ENCODE assay signal across 14 cellular contexts in the genomic region with DNA sequence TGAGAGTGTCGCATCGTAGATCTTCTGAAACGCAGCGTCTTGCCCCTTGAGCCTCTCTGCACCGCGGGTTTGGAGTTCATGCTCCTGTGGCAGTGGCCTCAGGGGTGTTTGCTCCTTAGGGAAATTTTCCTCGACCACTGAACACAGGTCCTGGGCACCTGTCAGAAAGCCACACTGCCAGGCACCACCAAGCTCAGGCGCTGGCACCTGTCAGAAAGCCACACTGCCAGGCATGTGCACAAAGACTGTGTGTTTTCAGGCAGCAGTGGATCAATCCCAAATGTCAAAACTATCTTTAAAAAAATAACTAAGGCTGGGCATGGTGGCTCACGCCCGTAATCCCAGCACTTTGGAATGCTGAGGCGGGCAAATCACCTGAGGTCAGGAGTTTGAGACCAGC.
A peak's percentile ranks its signal among the peaks of the same experiment; 100 is the strongest.
DNase-seq lines count a peak whose midpoint lies in the region; TF ChIP-seq lines count a peak whose summit lies in the region.
"Had no signal": no experiment of that assay in that cellular context is flagged by ENCODE, and none has a peak within 500 bp of the region (broad histone marks: within the 10 kb centered on the region; RNA-seq: fewer than 3 reads in every experiment).

No MANE protein-coding gene starts in this region.

- peak overlapping the region in 9 of 11 experiments; percentile 12 to 66 (median 50); a peak in 18 of 22 replicates for H3K4me2 ChIP-seq in BLaER1 treated with 17β-estradiol and CSF1 and Interleukin-3, amounts not matched to agents 10 nM and 100 nM
- H3K4me2 ChIP-seq: A549, GM23338 had no signal

- peak; percentile 5 for DNase-seq in GM10266 (ENCODE audit: extremely low spot score)
- peak; percentile 41 for DNase-seq in ecto neural progenitor cell (ENCODE audit: low spot score)
- DNase-seq in myocyte (ENCODE audit: low read depth): peak; percentile 49
- no peak for DNase-seq in DMS153 (lab: John Stamatoyannopoulos, UW)
- no peak for DNase-seq in epidermal melanocyte (ENCODE audit: insufficient read length, low spot score)
- DNase-seq in NCI-H748 (lab: John Stamatoyannopoulos, UW; ENCODE audit: unreplicated experiment): no peak
- DNase-seq: BE2C, Calu3, DMS 273 treated with DMSO at 0.1 percent for 48 hours, DMS79 had no signal

- H3K9me3 ChIP-seq in BLaER1 treated with 17β-estradiol and CSF1 and Interleukin-3, amounts not matched to agents 10 nM and 100 nM (replicated peaks in 1 of 11): no peaks in the 10 kb centered on the region
- H3K9me3 ChIP-seq: A549, BE2C, HAP-1 had no signal

- H3K4me1 ChIP-seq in BLaER1 treated with 17β-estradiol and CSF1 and Interleukin-3, amounts not matched to agents 10 nM and 100 nM: peaks cover 14 to 70% (median 60%) of the 10 kb centered on the region in 10 experiments; a peak in 18 of 20 replicates
- H3K4me1 ChIP-seq: A549, HAP-1 had no signal

- H3K27me3 ChIP-seq in BLaER1 treated with 17β-estradiol and CSF1 and Interleukin-3, amounts not matched to agents 10 nM and 100 nM: no peaks in the 10 kb centered on the region
- H3K27me3 ChIP-seq: BE2C had no signal

- no peak overlapping the region for H3K9ac ChIP-seq in BLaER1 treated with 17β-estradiol and CSF1 and Interleukin-3, amounts not matched to agents 10 nM and 100 nM

- H3K36me3 ChIP-seq in BLaER1 treated with 17β-estradiol and CSF1 and Interleukin-3, amounts not matched to agents 10 nM and 100 nM: peaks cover 0 to 56% (median 9%) of the 10 kb centered on the region in 11 experiments; a peak in 10 of 22 replicates
- H3K36me3 ChIP-seq: BE2C, HAP-1 had no signal

- no peak overlapping the region for H3K27ac ChIP-seq in BLaER1 treated with 17β-estradiol and CSF1 and Interleukin-3, amounts not matched to agents 10 nM and 100 nM
- H3K27ac ChIP-seq: A549 had no signal

- no peak overlapping the region for H3K4me3 ChIP-seq in BLaER1 treated with 17β-estradiol and CSF1 and Interleukin-3, amounts not matched to agents 10 nM and 100 nM
- H3K4me3 ChIP-seq: A549, GM23338, HAP-1 had no signal

- no peak for TF ChIP-seq CTCF in GM10266 (IDR thresholded peaks at IDR 0.05; ENCODE audit: control insufficient read depth, insufficient read depth, low read depth, missing control alignments)

- peaks cover 98 to 100% (median 100%) of the 10 kb centered on the region in 11 experiments for H4K20me1 ChIP-seq in BLaER1 treated with 17β-estradiol and CSF1 and Interleukin-3, amounts not matched to agents 10 nM and 100 nM

Comparison
In these comparisons a context has a peak if more than half of its experiments do, and no peak if none do; other contexts are left out.
1. DNase-seq: peak in GM10266 (single experiment), ecto neural progenitor cell (single experiment) and myocyte (single experiment); none in DMS153 (single experiment), epidermal melanocyte (single experiment) and NCI-H748 (single experiment).